ENCODE assay signal across 1 cellular context in genomic region chr13:51525567-51526165, GRCh38.
TF ChIP-seq lines count a peak whose summit lies in the region.

No MANE protein-coding gene starts in this region.

TF ChIP-seq in GM23338, 12 proteins besides CTCF, POLR2A, EP300 and RAD21:
- TF ChIP-seq REST (IDR thresholded peaks at IDR 0.05; ENCODE audit: unreplicated experiment) = no peak
- TF ChIP-seq CREB1 (CRISPR knock-in tag; IDR thresholded peaks at IDR 0.05; ENCODE audit: low read depth) = no peak
